8 cellular contexts compared by ENCODE assay signal in genomic region chr7:50068850-50069551, GRCh38.
DNase-seq lines count a peak whose midpoint lies in the region; ATAC-seq and TF ChIP-seq lines count a peak whose summit lies in the region.

No MANE protein-coding gene starts in this region.

- peak; percentile 75 for ATAC-seq in GM19035 (IDR thresholded peaks at IDR 0.05; ENCODE audit: unreplicated experiment)
- ATAC-seq in HG03342 (IDR thresholded peaks at IDR 0.05; ENCODE audit: unreplicated experiment) = peak; percentile 67
- peak; percentile 79 for ATAC-seq in RWPE2 (ENCODE audit: low read depth)
- peak; percentile 72 for ATAC-seq in effector memory CD8-positive, alpha-beta T cell (replicated peaks)

- no peak for DNase-seq in RWPE2 (ENCODE audit: low spot score)
- peak in 1 of 3 experiments; percentile 20 for DNase-seq in effector memory CD8-positive, alpha-beta T cell
- peak; percentile 16 for DNase-seq in midbrain (lab: John Stamatoyannopoulos, UW)
- no peak for DNase-seq in NCI-H69 (lab: John Stamatoyannopoulos, UW)
- DNase-seq in GDM1 (lab: John Stamatoyannopoulos, UW) = no peak

- H3K27ac Mint-ChIP-seq in effector memory CD8-positive, alpha-beta T cell = peak overlapping the region; percentile 38 to 92

- no peak for TF ChIP-seq CTCF in C4-2B (conservative IDR thresholded peaks at IDR 0.05)
- no peak for TF ChIP-seq CTCF in RWPE2 (IDR thresholded peaks at IDR 0.05; ENCODE audit: poor library complexity, severe bottlenecking)

- H3K36me3 ChIP-seq in RWPE2 (ENCODE audit: low read depth) = no peaks in the 10 kb centered on the region

- H3K36me3 Mint-ChIP-seq in effector memory CD8-positive, alpha-beta T cell (ENCODE audit: insufficient read depth) = peaks cover under 1% of the 10 kb centered on the region

- H3K4me1 Mint-ChIP-seq in effector memory CD8-positive, alpha-beta T cell (ENCODE audit: low read depth in 2 of 2) = peaks cover 18 to 19% of the 10 kb centered on the region in 2 donors

- H3K4me3 ChIP-seq in RWPE2 (ENCODE audit: severe bottlenecking) = peak overlapping the region; percentile 26

- peaks cover 2% of the 10 kb centered on the region for H3K4me1 ChIP-seq in RWPE2 (ENCODE audit: insufficient read depth, poor library complexity, severe bottlenecking)

- peak overlapping the region; percentile 55; the same call in 1 of the 2 replicates for H3K27ac ChIP-seq in C4-2B
- peak overlapping the region; percentile 2 for H3K27ac ChIP-seq in RWPE2 (ENCODE audit: poor library complexity, severe bottlenecking)

- H3K27me3 ChIP-seq in RWPE2 (ENCODE audit: insufficient read depth, poor library complexity, severe bottlenecking) = no peaks in the 10 kb centered on the region

- peaks cover 11 to 13% of the 10 kb centered on the region in 2 donors for H3K27me3 Mint-ChIP-seq in effector memory CD8-positive, alpha-beta T cell

- H3K9me3 Mint-ChIP-seq in effector memory CD8-positive, alpha-beta T cell = peaks cover 5 to 10% of the 10 kb centered on the region in 2 donors

- peaks cover 3% of the 10 kb centered on the region for H3K9me3 ChIP-seq in RWPE2 (ENCODE audit: severe bottlenecking)

- peak overlapping the region; percentile 76 to 90 for H3K4me3 Mint-ChIP-seq in effector memory CD8-positive, alpha-beta T cell
